1 cellular context compared by ENCODE assay signal in genomic region chr3:10723991-10724390, GRCh38.
TF ChIP-seq lines count a peak whose summit lies in the region.

No MANE protein-coding gene starts in this region.

TF ChIP-seq in GM23338, 12 proteins besides CTCF, POLR2A, EP300 and RAD21 (continued from another document):
- TF ChIP-seq REST (IDR thresholded peaks at IDR 0.05; ENCODE audit: unreplicated experiment) = no peak
- no peak for TF ChIP-seq NANOG (IDR thresholded peaks at IDR 0.05; ENCODE audit: borderline replicate concordance)
- TF ChIP-seq ZNF462 (CRISPR knock-in tag; IDR thresholded peaks at IDR 0.05) = no peak
- no peak for TF ChIP-seq CREB1 (CRISPR knock-in tag; IDR thresholded peaks at IDR 0.05; ENCODE audit: low read depth)
- TF ChIP-seq POLR2AphosphoS5 (IDR thresholded peaks at IDR 0.05; ENCODE audit: low read depth) = no peak
